In genomic region chr14:94388896-94389469, GRCh38 we compare ENCODE assay signal across 1 cellular context.
A peak's percentile ranks its signal among the peaks of the same experiment; 100 is the strongest.
TF ChIP-seq lines count a peak whose summit lies in the region.

No MANE protein-coding gene starts in this region.

TF ChIP-seq in HEK293, 187 proteins besides CTCF, POLR2A, EP300 and RAD21:
- TF ChIP-seq ZNF148 (tag by site-specific recombination; IDR thresholded peaks at IDR 0.05; ENCODE audit: borderline replicate concordance) (no peak), ZNF768 (tag by site-specific recombination; IDR thresholded peaks at IDR 0.05) (0 out of 2 replicates have a peak, but pooled peaks have one; percentile 52)
